In the genomic region with DNA sequence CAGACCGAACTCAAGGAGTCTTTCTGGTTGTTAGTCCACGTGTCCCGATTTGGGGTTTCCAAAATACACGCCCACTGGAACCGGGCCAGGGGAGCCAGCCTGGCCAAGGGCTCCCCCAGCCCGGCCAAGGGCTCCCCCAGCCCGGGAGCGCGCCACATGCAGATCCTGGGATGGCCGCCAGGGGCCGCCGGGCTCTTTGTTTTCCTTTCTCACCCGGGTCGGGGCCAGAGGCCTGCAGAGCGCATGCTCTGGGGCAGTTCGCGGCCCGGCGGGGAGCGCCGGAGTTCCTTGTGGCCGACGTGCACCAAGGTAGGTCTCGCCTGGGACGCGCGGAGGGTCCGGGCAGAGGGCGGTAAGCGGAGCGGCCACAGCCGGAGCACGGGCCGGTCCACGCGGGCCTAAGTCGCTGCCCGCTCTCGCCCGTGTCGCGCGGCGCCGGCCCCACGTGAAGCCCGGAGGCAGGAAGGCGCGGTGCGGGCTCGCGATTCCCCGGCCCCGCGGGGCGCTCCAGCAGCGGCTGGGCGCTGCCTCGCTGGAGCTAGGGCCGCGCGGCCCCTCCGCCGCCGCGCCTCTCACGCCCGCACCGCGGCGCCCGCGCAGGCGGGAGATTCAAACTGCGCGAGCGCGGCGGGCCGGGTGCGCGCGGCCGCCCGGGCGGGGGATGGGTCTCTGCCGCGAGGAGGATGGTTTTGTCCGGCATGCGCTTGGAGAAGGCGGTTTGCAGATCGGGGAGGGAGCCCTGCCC, we compare ENCODE assay signal across 8 cellular contexts. TPM values are rescaled to one million over a fixed set of nuclear protein-coding genes. Genes with fewer than 3 reads are reported as not detected.
DNase-seq lines count a peak whose midpoint lies in the region; ATAC-seq and TF ChIP-seq lines count a peak whose summit lies in the region.

No MANE protein-coding gene starts in this region.

- H3K4me1 Mint-ChIP-seq in neural crest cell = peaks cover 40% of the 10 kb centered on the region

- no peaks in the 10 kb centered on the region for H3K9me3 ChIP-seq in stomach smooth muscle (ENCODE audit: control insufficient read depth in 2 of 2, low read length in 2 of 2)

- peak; percentile 99 for TF ChIP-seq CTCF in neural crest cell (conservative IDR thresholded peaks at IDR 0.05)

- peak overlapping the region; percentile 78 to 81 for H3K4me3 ChIP-seq in stomach smooth muscle (ENCODE audit: low read length in 2 of 2)

- peak overlapping the region; percentile 96 for H3K27ac Mint-ChIP-seq in neural crest cell (ENCODE audit: unreplicated experiment)

- peaks cover 0 to 6% of the 10 kb centered on the region in 2 donors for H3K36me3 ChIP-seq in stomach smooth muscle (ENCODE audit: control insufficient read depth in 2 of 2, insufficient read depth in 2 of 2, low read length in 2 of 2)

- H3K9me3 Mint-ChIP-seq in neural crest cell = no peaks in the 10 kb centered on the region

- peaks cover 18% of the 10 kb centered on the region for H3K4me1 ChIP-seq in stomach smooth muscle (ENCODE audit: control insufficient read depth, insufficient read depth, low read length)

- H3K9ac ChIP-seq in stomach smooth muscle (ENCODE audit: low read length in 2 of 2) = peak overlapping the region; percentile 65 to 75

- peak overlapping the region; percentile 99 for H3K4me3 Mint-ChIP-seq in neural crest cell

- peaks cover 27% of the 10 kb centered on the region for H3K27me3 Mint-ChIP-seq in neural crest cell (ENCODE audit: low read depth)

- no peaks in the 10 kb centered on the region for H3K27me3 ChIP-seq in stomach smooth muscle (ENCODE audit: control insufficient read depth in 1 of 2, insufficient read depth in 2 of 2, low read length in 2 of 2)

- H3K36me3 Mint-ChIP-seq in neural crest cell (ENCODE audit: low read depth) = peaks cover 16% of the 10 kb centered on the region

- DNase-seq in EL (peak; percentile 89), Kasumi-1 (lab: John Stamatoyannopoulos, UW) (peak; percentile 80 to 83), RPMI7951 (ENCODE audit: low read depth) (peak; percentile 83), fibroblast of the conjunctiva (ENCODE audit: low read depth) (peak; percentile 74), neural crest cell (ENCODE audit: low read depth, low spot score) (peak; percentile 96)
- peak; percentile 82 for DNase-seq in activated T-helper 9 cell treated with anti-CD3 and anti-CD28 coated beads, Interleukin-2, amount 50 U/mL, for 16 hours (ENCODE audit: low read depth)

- H3K27ac ChIP-seq in stomach smooth muscle (ENCODE audit: low read length) = peak overlapping the region; percentile 31

- ATAC-seq in GM21737 (IDR thresholded peaks at IDR 0.05; ENCODE audit: unreplicated experiment) = peak; percentile 80

RNA-seq across cellular contexts. Expression of gene RCC1, which starts 12.3 kb away (rescaled TPM):
- 38.2 and 48.9 TPM in 2 replicates for total RNA-seq in RPMI7951 (2014; rRNA removed; shearing (Covaris generic))
- 94.8 and 95.9 TPM in 2 replicates for total RNA-seq in neural crest cell

RNA-seq across cellular contexts. Expression of gene TRNAU1AP, which starts 34.7 kb away (rescaled TPM):
- total RNA-seq in RPMI7951 (2014; rRNA removed; shearing (Covaris generic)) = 47.1 and 49.5 TPM in 2 replicates
- total RNA-seq in neural crest cell = 36.1 and 39.2 TPM in 2 replicates

Comparison
In these comparisons a context has a peak if more than half of its experiments do, and no peak if none do; other contexts are left out.
1. Peak in every context shown above with its lines: DNase-seq, ATAC-seq, H3K4me3 ChIP-seq and H3K27ac ChIP-seq.